In the genomic region with DNA sequence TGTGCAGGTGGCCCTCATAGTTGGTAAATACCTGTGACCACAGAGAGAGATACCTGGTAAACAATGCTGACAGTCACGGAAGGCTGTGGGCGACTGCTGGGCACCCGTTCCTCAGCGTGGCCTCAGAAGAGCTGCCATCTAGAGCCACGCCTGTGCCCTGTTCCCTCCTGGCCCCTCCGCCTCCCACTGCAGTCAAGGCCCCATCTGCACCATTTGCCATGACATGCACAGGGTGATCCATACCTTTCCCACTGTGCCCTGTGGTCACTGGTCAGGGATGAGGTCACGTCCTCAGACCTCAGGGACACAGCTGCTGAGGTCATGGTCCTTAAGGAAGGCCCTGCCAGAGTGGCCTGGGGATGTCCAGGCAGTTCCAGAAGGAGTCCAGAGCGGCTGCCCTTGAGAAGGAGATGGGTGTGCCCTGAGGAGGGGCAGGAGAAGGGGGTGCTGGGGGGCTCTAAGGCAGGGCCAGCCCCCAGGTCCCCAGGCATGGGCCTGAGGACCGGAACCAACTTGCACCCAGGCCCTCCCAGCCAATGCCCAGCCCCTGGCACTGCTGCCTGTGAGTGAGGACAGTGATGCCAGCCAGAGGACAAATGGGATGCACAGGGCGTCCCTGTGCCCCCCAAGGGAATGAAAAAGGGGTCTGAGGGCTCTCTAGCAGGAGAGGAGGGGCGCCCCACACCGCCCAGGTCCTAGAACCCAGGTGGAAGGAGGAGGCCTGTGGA, we compare ENCODE assay signal across 1 cellular context.
TF ChIP-seq lines count a peak whose summit lies in the region.

No MANE protein-coding gene starts in this region.

TF ChIP-seq in GM23338, 12 proteins besides CTCF, POLR2A, EP300 and RAD21 (continued from another document):
- TF ChIP-seq, protein P1, sequence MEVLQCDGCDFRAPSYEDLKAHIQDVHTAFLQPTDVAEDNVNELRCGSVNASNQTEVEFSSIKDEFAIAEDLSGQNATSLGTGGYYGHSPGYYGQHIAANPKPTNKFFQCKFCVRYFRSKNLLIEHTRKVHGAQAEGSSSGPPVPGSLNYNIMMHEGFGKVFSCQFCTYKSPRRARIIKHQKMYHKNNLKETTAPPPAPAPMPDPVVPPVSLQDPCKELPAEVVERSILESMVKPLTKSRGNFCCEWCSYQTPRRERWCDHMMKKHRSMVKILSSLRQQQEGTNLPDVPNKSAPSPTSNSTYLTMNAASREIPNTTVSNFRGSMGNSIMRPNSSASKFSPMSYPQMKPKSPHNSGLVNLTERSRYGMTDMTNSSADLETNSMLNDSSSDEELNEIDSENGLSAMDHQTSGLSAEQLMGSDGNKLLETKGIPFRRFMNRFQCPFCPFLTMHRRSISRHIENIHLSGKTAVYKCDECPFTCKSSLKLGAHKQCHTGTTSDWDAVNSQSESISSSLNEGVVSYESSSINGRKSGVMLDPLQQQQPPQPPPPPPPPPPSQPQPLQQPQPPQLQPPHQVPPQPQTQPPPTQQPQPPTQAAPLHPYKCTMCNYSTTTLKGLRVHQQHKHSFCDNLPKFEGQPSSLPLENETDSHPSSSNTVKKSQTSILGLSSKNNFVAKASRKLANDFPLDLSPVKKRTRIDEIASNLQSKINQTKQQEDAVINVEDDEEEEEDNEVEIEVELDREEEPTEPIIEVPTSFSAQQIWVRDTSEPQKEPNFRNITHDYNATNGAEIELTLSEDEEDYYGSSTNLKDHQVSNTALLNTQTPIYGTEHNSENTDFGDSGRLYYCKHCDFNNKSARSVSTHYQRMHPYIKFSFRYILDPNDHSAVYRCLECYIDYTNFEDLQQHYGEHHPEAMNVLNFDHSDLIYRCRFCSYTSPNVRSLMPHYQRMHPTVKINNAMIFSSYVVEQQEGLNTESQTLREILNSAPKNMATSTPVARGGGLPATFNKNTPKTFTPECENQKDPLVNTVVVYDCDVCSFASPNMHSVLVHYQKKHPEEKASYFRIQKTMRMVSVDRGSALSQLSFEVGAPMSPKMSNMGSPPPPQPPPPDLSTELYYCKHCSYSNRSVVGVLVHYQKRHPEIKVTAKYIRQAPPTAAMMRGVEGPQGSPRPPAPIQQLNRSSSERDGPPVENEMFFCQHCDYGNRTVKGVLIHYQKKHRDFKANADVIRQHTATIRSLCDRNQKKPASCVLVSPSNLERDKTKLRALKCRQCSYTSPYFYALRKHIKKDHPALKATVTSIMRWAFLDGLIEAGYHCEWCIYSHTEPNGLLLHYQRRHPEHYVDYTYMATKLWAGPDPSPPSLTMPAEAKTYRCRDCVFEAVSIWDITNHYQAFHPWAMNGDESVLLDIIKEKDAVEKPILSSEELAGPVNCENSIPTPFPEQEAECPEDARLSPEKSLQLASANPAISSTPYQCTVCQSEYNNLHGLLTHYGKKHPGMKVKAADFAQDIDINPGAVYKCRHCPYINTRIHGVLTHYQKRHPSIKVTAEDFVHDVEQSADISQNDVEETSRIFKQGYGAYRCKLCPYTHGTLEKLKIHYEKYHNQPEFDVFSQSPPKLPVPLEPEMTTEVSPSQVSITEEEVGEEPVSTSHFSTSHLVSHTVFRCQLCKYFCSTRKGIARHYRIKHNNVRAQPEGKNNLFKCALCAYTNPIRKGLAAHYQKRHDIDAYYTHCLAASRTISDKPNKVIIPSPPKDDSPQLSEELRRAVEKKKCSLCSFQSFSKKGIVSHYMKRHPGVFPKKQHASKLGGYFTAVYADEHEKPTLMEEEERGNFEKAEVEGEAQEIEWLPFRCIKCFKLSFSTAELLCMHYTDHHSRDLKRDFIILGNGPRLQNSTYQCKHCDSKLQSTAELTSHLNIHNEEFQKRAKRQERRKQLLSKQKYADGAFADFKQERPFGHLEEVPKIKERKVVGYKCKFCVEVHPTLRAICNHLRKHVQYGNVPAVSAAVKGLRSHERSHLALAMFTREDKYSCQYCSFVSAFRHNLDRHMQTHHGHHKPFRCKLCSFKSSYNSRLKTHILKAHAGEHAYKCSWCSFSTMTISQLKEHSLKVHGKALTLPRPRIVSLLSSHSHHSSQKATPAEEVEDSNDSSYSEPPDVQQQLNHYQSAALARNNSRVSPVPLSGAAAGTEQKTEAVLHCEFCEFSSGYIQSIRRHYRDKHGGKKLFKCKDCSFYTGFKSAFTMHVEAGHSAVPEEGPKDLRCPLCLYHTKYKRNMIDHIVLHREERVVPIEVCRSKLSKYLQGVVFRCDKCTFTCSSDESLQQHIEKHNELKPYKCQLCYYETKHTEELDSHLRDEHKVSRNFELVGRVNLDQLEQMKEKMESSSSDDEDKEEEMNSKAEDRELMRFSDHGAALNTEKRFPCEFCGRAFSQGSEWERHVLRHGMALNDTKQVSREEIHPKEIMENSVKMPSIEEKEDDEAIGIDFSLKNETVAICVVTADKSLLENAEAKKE (CRISPR knock-in tag; IDR thresholded peaks at IDR 0.05) = no peak
- TF ChIP-seq EZH2phosphoT487 (IDR thresholded peaks at IDR 0.05; ENCODE audit: unreplicated experiment) (no peak), CREB1 (CRISPR knock-in tag; IDR thresholded peaks at IDR 0.05; ENCODE audit: low read depth) (no peak), ZNF114 (CRISPR knock-in tag; IDR thresholded peaks at IDR 0.05) (no peak), POLR2AphosphoS5 (IDR thresholded peaks at IDR 0.05; ENCODE audit: low read depth) (no peak), JUNB (IDR thresholded peaks at IDR 0.05; ENCODE audit: unreplicated experiment) (no peak), NANOG (IDR thresholded peaks at IDR 0.05; ENCODE audit: borderline replicate concordance) (no peak), ZNF331 (CRISPR knock-in tag; IDR thresholded peaks at IDR 0.05; ENCODE audit: low read depth) (no peak), STAT1 (IDR thresholded peaks at IDR 0.05; ENCODE audit: unreplicated experiment) (no peak)
- TF ChIP-seq, protein P2, sequence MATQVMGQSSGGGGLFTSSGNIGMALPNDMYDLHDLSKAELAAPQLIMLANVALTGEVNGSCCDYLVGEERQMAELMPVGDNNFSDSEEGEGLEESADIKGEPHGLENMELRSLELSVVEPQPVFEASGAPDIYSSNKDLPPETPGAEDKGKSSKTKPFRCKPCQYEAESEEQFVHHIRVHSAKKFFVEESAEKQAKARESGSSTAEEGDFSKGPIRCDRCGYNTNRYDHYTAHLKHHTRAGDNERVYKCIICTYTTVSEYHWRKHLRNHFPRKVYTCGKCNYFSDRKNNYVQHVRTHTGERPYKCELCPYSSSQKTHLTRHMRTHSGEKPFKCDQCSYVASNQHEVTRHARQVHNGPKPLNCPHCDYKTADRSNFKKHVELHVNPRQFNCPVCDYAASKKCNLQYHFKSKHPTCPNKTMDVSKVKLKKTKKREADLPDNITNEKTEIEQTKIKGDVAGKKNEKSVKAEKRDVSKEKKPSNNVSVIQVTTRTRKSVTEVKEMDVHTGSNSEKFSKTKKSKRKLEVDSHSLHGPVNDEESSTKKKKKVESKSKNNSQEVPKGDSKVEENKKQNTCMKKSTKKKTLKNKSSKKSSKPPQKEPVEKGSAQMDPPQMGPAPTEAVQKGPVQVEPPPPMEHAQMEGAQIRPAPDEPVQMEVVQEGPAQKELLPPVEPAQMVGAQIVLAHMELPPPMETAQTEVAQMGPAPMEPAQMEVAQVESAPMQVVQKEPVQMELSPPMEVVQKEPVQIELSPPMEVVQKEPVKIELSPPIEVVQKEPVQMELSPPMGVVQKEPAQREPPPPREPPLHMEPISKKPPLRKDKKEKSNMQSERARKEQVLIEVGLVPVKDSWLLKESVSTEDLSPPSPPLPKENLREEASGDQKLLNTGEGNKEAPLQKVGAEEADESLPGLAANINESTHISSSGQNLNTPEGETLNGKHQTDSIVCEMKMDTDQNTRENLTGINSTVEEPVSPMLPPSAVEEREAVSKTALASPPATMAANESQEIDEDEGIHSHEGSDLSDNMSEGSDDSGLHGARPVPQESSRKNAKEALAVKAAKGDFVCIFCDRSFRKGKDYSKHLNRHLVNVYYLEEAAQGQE (IDR thresholded peaks at IDR 0.05; ENCODE audit: unreplicated experiment) = no peak
- TF ChIP-seq, protein P3, sequence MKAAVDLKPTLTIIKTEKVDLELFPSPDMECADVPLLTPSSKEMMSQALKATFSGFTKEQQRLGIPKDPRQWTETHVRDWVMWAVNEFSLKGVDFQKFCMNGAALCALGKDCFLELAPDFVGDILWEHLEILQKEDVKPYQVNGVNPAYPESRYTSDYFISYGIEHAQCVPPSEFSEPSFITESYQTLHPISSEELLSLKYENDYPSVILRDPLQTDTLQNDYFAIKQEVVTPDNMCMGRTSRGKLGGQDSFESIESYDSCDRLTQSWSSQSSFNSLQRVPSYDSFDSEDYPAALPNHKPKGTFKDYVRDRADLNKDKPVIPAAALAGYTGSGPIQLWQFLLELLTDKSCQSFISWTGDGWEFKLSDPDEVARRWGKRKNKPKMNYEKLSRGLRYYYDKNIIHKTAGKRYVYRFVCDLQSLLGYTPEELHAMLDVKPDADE (IDR thresholded peaks at IDR 0.05) = no peak
